In genomic region chr11:18617688-18618340, GRCh38 we compare ENCODE assay signal across 11 cellular contexts. TPM values are rescaled to one million over a fixed set of nuclear protein-coding genes. Genes with fewer than 3 reads are reported as not detected.
DNase-seq lines count a peak whose midpoint lies in the region; ATAC-seq, FAIRE-seq and TF ChIP-seq lines count a peak whose summit lies in the region.
"Had no signal": no experiment of that assay in that cellular context is flagged by ENCODE, and none has a peak within 500 bp of the region (broad histone marks: within the 10 kb centered on the region; RNA-seq: fewer than 3 reads in every experiment).

No MANE protein-coding gene starts in this region.

- peak overlapping the region; percentile 46 to 85 (median 78) for H3K4me2 ChIP-seq in BLaER1 treated with 17β-estradiol and CSF1 and Interleukin-3, amounts not matched to agents 10 nM and 100 nM

- H3K9me3 ChIP-seq in BLaER1 treated with 17β-estradiol and CSF1 and Interleukin-3, amounts not matched to agents 10 nM and 100 nM (replicated peaks in 1 of 11): peaks cover 0 to 5% (median 0%) of the 10 kb centered on the region in 11 experiments; a peak in 1 of 22 replicates
- H3K9me3 ChIP-seq: ovary had no signal

- H3K36me3 ChIP-seq in BLaER1 treated with 17β-estradiol and CSF1 and Interleukin-3, amounts not matched to agents 10 nM and 100 nM: peaks cover 28 to 44% (median 31%) of the 10 kb centered on the region in 11 experiments
- H3K36me3 ChIP-seq: ovary had no signal

- H3K27me3 ChIP-seq in BLaER1 treated with 17β-estradiol and CSF1 and Interleukin-3, amounts not matched to agents 10 nM and 100 nM: no peaks in the 10 kb centered on the region
- H3K27me3 ChIP-seq: ovary had no signal

- no peaks in the 10 kb centered on the region for H3K9me3 Mint-ChIP-seq in immature natural killer cell

- H3K36me3 Mint-ChIP-seq in immature natural killer cell: peaks cover 14 to 25% (median 16%) of the 10 kb centered on the region in 3 donors

- H3K4me3 Mint-ChIP-seq in immature natural killer cell: peak overlapping the region; percentile 77 to 89 (median 84)

- H3K4me1 ChIP-seq in BLaER1 treated with 17β-estradiol and CSF1 and Interleukin-3, amounts not matched to agents 10 nM and 100 nM: peaks cover 27 to 56% (median 47%) of the 10 kb centered on the region in 10 experiments

- no peak for FAIRE-seq in D721Med (lab: Jason Lieb, UNC)
- FAIRE-seq: bronchial epithelial cell had no signal

- H3K4me1 Mint-ChIP-seq in immature natural killer cell: peaks cover 50 to 79% of the 10 kb centered on the region in 2 donors

- H3K27ac ChIP-seq in BLaER1 treated with 17β-estradiol and CSF1 and Interleukin-3, amounts not matched to agents 10 nM and 100 nM: peak overlapping the region in 9 of 11 experiments; percentile 18 to 79 (median 52); a peak in 17 of 22 replicates

- peak overlapping the region; percentile 17 to 53 (median 24); a peak in 11 of 22 replicates for H3K9ac ChIP-seq in BLaER1 treated with 17β-estradiol and CSF1 and Interleukin-3, amounts not matched to agents 10 nM and 100 nM

- DNase-seq in activated CD4-positive, alpha-beta T cell treated with anti-CD3 and anti-CD28 coated beads, Interleukin-2, amount 50 U/mL, for 1 hour: peak; percentile 13
- DNase-seq in immature natural killer cell (peak; percentile 47 to 58 (median 53)), NCI-H524 treated with DMSO at 0.1 percent for 48 hours (lab: John Stamatoyannopoulos, UW) (no peak), nucleus accumbens (lab: John Stamatoyannopoulos, UW) (no peak), HPDE6-E6E7 (ENCODE audit: extremely low spot score) (no peak), D721Med (ENCODE audit: insufficient read length, low spot score) (no peak)
- DNase-seq: NCI-H1436 treated with DMSO at 0.1 percent for 48 hours had no signal

- ATAC-seq in GM21825 (IDR thresholded peaks at IDR 0.05; ENCODE audit: unreplicated experiment): peak; percentile 43

- peaks cover 40 to 93% (median 80%) of the 10 kb centered on the region in 11 experiments; a peak in 20 of 22 replicates for H4K20me1 ChIP-seq in BLaER1 treated with 17β-estradiol and CSF1 and Interleukin-3, amounts not matched to agents 10 nM and 100 nM

- H3K4me3 ChIP-seq in BLaER1 treated with 17β-estradiol and CSF1 and Interleukin-3, amounts not matched to agents 10 nM and 100 nM: peak overlapping the region in 2 of 10 experiments; percentile 0 to 34; a peak in 1 of 20 replicates
- H3K4me3 ChIP-seq: ovary had no signal

- peak overlapping the region; percentile 68 to 96 (median 90) for H3K27ac Mint-ChIP-seq in immature natural killer cell

- TF ChIP-seq CTCF in D721Med (IDR thresholded peaks at IDR 0.05; ENCODE audit: insufficient read depth, missing control alignments): no peak

- H3K27me3 Mint-ChIP-seq in immature natural killer cell (ENCODE audit: low read depth in 3 of 3): peaks cover 0 to 9% (median 6%) of the 10 kb centered on the region in 3 donors

RNA-seq across cellular contexts. Expression of gene SPTY2D1, which starts 16.3 kb away (rescaled TPM):
- polyA plus RNA-seq in immature natural killer cell: 10 to 100 TPM in 2 of 3 donors, 1 to 10 TPM in 1; 7.8 to 20.7 (median 15.3) TPM

RNA-seq across cellular contexts. Expression of gene MISFA, which starts 18.2 kb away (rescaled TPM):
- polyA plus RNA-seq in immature natural killer cell: 1 to 10 TPM in 1 of 3 donors, under 1 TPM in 2; 0.24 to 1.0 (median 0.38) TPM

RNA-seq across cellular contexts. Expression of gene UEVLD, which starts 29.3 kb away (rescaled TPM):
- polyA plus RNA-seq in immature natural killer cell: 10 to 100 TPM; 18.1 to 22.4 (median 20.7) TPM

Comparison
In these comparisons a context has a peak if more than half of its experiments do, and no peak if none do; other contexts are left out.
1. DNase-seq: peak in activated CD4-positive, alpha-beta T cell treated with anti-CD3 and anti-CD28 coated beads, Interleukin-2, amount 50 U/mL, for 1 hour (single experiment) and immature natural killer cell (3 of 3); none in NCI-H524 treated with DMSO at 0.1 percent for 48 hours (single experiment), nucleus accumbens (0 of 56), HPDE6-E6E7 (single experiment) and D721Med (single experiment).